ENCODE assay signal across 1 cellular context in genomic region chr3:187735837-187736236, GRCh38.
TF ChIP-seq lines count a peak whose summit lies in the region.

No MANE protein-coding gene starts in this region.

TF ChIP-seq in HepG2, 621 proteins besides CTCF, POLR2A, EP300 and RAD21 (continued from another document):
- TF ChIP-seq LCORL (IDR thresholded peaks at IDR 0.05) = no peak
- 0 out of 2 replicates have a peak, but pooled peaks have one; percentile 11 for TF ChIP-seq LCORL (CRISPR knock-in tag; IDR thresholded peaks at IDR 0.05)
- TF ChIP-seq ZNF138 (CRISPR knock-in tag; IDR thresholded peaks at IDR 0.05; ENCODE audit: low read depth) = no peak
- TF ChIP-seq MAFF (IDR thresholded peaks at IDR 0.05; ENCODE audit: low read depth, low read length) = no peak
- no peak for TF ChIP-seq ZNF235 (CRISPR knock-in tag; IDR thresholded peaks at IDR 0.05; ENCODE audit: borderline replicate concordance)
